Comparison of ENCODE assay signal across 1 cellular context in genomic region chr5:140157032-140157781, GRCh38.
A peak's percentile ranks its signal among the peaks of the same experiment; 100 is the strongest.
TF ChIP-seq lines count a peak whose summit lies in the region.

No MANE protein-coding gene starts in this region.

TF ChIP-seq in HepG2, 621 proteins besides CTCF, POLR2A, EP300 and RAD21 (continued from another document):
- TF ChIP-seq TBX2 (CRISPR knock-in tag; IDR thresholded peaks at IDR 0.05; ENCODE audit: borderline replicate concordance) (peak; percentile 29; the same call in 1 of the 2 replicates), TCF7 (IDR thresholded peaks at IDR 0.05; ENCODE audit: low read depth) (peak; percentile 11; the same call in 1 of the 2 replicates), NFYC (CRISPR knock-in tag; IDR thresholded peaks at IDR 0.05) (peak; percentile 73), SP5 (CRISPR knock-in tag; IDR thresholded peaks at IDR 0.05; ENCODE audit: borderline replicate concordance, low read depth) (no peak), NFKBIZ (CRISPR knock-in tag; IDR thresholded peaks at IDR 0.05) (no peak), SOX6 (IDR thresholded peaks at IDR 0.05) (no peak), SOX6 (CRISPR knock-in tag; IDR thresholded peaks at IDR 0.05) (peak; percentile 84), PHF8 (CRISPR knock-in tag; IDR thresholded peaks at IDR 0.05) (peak; percentile 41; the same call in 1 of the 2 replicates), ZNF7 (CRISPR knock-in tag; IDR thresholded peaks at IDR 0.05) (no peak), MEIS1 (CRISPR knock-in tag; IDR thresholded peaks at IDR 0.05; ENCODE audit: borderline replicate concordance) (0 out of 2 replicates have a peak, but pooled peaks have one; percentile 82), SALL1 (CRISPR knock-in tag; IDR thresholded peaks at IDR 0.05) (peak; percentile 77), ZNF674 (CRISPR knock-in tag; IDR thresholded peaks at IDR 0.05; ENCODE audit: low read depth) (no peak), IRF2 (CRISPR knock-in tag; IDR thresholded peaks at IDR 0.05) (peak; percentile 44; the same call in 1 of the 2 replicates), USF2 (IDR thresholded peaks at IDR 0.05; ENCODE audit: low read depth, low read length) (no peak), USF2 (CRISPR knock-in tag; IDR thresholded peaks at IDR 0.05; ENCODE audit: borderline replicate concordance) (no peak), KAT8 (CRISPR knock-in tag; IDR thresholded peaks at IDR 0.05) (peak; percentile 65; the same call in 1 of the 2 replicates), ZFP36 (IDR thresholded peaks at IDR 0.05; ENCODE audit: borderline replicate concordance, low read depth, low read length, partially characterized antibody) (no peak), ZBTB20 (CRISPR knock-in tag; IDR thresholded peaks at IDR 0.05; ENCODE audit: borderline replicate concordance, low read depth) (no peak), ZGPAT (CRISPR knock-in tag; IDR thresholded peaks at IDR 0.05) (peak; percentile 63; the same call in 1 of the 2 replicates), KLF16 (CRISPR knock-in tag; IDR thresholded peaks at IDR 0.05) (no peak), ZNF276 (CRISPR knock-in tag; IDR thresholded peaks at IDR 0.05; ENCODE audit: low read depth) (peak; percentile 55; the same call in 1 of the 2 replicates), NR2F6 (IDR thresholded peaks at IDR 0.05) (0 out of 2 replicates have a peak, but pooled peaks have one; percentile 16), NR2F6 (CRISPR knock-in tag; IDR thresholded peaks at IDR 0.05) (peak; percentile 45; the same call in 1 of the 2 replicates), FOSL2 (CRISPR knock-in tag; IDR thresholded peaks at IDR 0.05) (peak; percentile 31; the same call in 1 of the 2 replicates), ATF2 (CRISPR knock-in tag; IDR thresholded peaks at IDR 0.05) (no peak), PBX2 (CRISPR knock-in tag; IDR thresholded peaks at IDR 0.05) (peak; percentile 55; the same call in 1 of the 2 replicates), HINFP (CRISPR knock-in tag; IDR thresholded peaks at IDR 0.05; ENCODE audit: low read depth) (peak; percentile 73; the same call in 1 of the 2 replicates), ZBTB26 (CRISPR knock-in tag; IDR thresholded peaks at IDR 0.05; ENCODE audit: borderline replicate concordance) (peak; percentile 86), ZZZ3 (CRISPR knock-in tag; IDR thresholded peaks at IDR 0.05; ENCODE audit: borderline replicate concordance) (peak; percentile 30; the same call in 1 of the 2 replicates), FOXP1 (IDR thresholded peaks at IDR 0.05) (no peak), FOXP1 (CRISPR knock-in tag; IDR thresholded peaks at IDR 0.05) (no peak), ZNF441 (CRISPR knock-in tag; IDR thresholded peaks at IDR 0.05; ENCODE audit: borderline replicate concordance) (no peak), ZNF136 (CRISPR knock-in tag; IDR thresholded peaks at IDR 0.05; ENCODE audit: low read depth) (no peak), MEF2D (CRISPR knock-in tag; IDR thresholded peaks at IDR 0.05) (no peak), SAP130 (CRISPR knock-in tag; IDR thresholded peaks at IDR 0.05; ENCODE audit: low read depth) (0 out of 2 replicates have a peak, but pooled peaks have one; percentile 32), ZSCAN29 (CRISPR knock-in tag; conservative IDR thresholded peaks at IDR 0.05) (peak; percentile 52; the same call in 1 of the 2 replicates), POLR2G (IDR thresholded peaks at IDR 0.05; ENCODE audit: low read depth, low read length) (peak; percentile 46; the same call in 1 of the 2 replicates), GRHL1 (CRISPR knock-in tag; conservative IDR thresholded peaks at IDR 0.05) (no peak), ZNF768 (CRISPR knock-in tag; IDR thresholded peaks at IDR 0.05) (peak; percentile 53; the same call in 1 of the 2 replicates), POLR2AphosphoS2 (IDR thresholded peaks at IDR 0.05; ENCODE audit: low read depth, low read length) (no peak), ZNF788 (CRISPR knock-in tag; IDR thresholded peaks at IDR 0.05; ENCODE audit: borderline replicate concordance) (no peak)
